In the genomic region with DNA sequence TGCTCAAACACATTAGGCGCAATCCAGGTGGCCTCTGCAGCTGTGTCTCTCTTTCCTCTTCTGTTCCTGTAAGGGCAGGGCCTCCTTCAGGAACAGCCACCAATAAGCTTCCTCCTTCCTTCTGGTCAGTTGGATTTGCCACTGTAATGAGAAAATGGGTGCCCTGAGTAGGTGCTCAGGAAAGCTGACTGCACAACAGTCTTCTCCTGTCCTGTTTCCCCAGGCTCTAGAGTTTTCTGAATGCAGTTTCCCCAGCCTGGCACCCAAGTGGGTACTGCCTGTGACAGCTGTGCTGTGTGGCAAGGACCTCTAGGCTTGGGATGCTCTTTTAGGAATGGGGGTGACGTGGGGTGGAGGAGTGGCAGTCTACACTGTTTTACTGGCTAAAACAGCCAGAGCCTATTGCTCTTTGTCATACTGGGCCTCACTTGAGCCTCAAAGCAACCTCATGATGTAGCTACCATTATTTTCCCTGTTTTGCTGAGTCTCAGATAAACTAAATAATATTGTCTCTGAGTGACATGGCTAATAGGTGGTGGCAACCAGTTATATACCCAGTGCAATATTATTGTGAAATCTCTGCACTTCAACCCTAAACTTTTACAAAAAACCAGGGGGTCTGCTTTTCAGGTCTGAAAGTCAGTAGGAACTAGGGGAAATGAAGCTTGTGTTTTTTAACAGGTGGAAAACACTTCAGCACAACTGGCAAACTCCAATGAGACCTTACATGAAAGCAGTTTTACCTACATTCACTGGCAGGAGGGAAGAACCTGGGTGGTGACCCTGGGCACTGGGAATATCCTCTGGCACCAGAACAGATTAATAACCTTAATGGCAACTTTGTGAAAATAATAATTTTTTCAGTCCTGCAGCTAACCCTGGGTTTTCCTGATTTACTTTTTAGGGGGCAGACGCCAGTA, we compare ENCODE assay signal across 9 cellular contexts. TPM values are rescaled to one million over a fixed set of nuclear protein-coding genes. Genes with fewer than 3 reads are reported as not detected.
DNase-seq lines count a peak whose midpoint lies in the region; ATAC-seq, FAIRE-seq and TF ChIP-seq lines count a peak whose summit lies in the region.
"Had no signal": no experiment of that assay in that cellular context is flagged by ENCODE, and none has a peak within 500 bp of the region (broad histone marks: within the 10 kb centered on the region; RNA-seq: fewer than 3 reads in every experiment).

No MANE protein-coding gene starts in this region.

- H3K9me3 ChIP-seq in astrocyte (ENCODE audit: insufficient read depth, low read depth, low read length), result no peaks in the 10 kb centered on the region
- H3K9me3 ChIP-seq in stomach smooth muscle (ENCODE audit: control insufficient read depth in 2 of 2, low read length in 2 of 2), result no peaks in the 10 kb centered on the region

- peaks cover 41% of the 10 kb centered on the region for H3K27me3 Mint-ChIP-seq in activated CD4-positive, alpha-beta T cell treated with anti-CD3 and anti-CD28 coated beads for 36 hours
- H3K27me3 Mint-ChIP-seq in astrocyte (ENCODE audit: low read depth, unreplicated experiment), result peaks cover 1% of the 10 kb centered on the region

- intact Hi-C loops in activated CD4-positive, alpha-beta T cell treated with anti-CD3 and anti-CD28 coated beads for 36 hours (cut with DNase I, micrococcal nuclease), result no loop called here

- no peak overlapping the region for H2AFZ ChIP-seq in astrocyte (ENCODE audit: low read depth, low read length)

- peaks cover 6% of the 10 kb centered on the region for H3K4me1 ChIP-seq in astrocyte (ENCODE audit: insufficient read depth, low read length)
- peaks cover 12% of the 10 kb centered on the region for H3K4me1 ChIP-seq in stomach smooth muscle (ENCODE audit: control insufficient read depth, insufficient read depth, low read length)

- no peaks in the 10 kb centered on the region for H3K79me2 ChIP-seq in astrocyte (ENCODE audit: insufficient read depth, low read length)

- ATAC-seq in activated CD4-positive, alpha-beta T cell treated with anti-CD3 and anti-CD28 coated beads for 36 hours, result no peak
- ATAC-seq in HG03460 (IDR thresholded peaks at IDR 0.05; ENCODE audit: unreplicated experiment) (no peak), HG03565 (IDR thresholded peaks at IDR 0.05; ENCODE audit: unreplicated experiment) (no peak)

- no peak overlapping the region for H3K27ac Mint-ChIP-seq in activated CD4-positive, alpha-beta T cell treated with anti-CD3 and anti-CD28 coated beads for 36 hours
- H3K27ac Mint-ChIP-seq in astrocyte (ENCODE audit: unreplicated experiment), result no peak overlapping the region

- H3K9ac ChIP-seq in astrocyte (ENCODE audit: low read length) (peak overlapping the region; percentile 84), stomach smooth muscle (ENCODE audit: low read length in 2 of 2) (peak overlapping the region; percentile 50 to 60)

- H3K36me3 Mint-ChIP-seq in activated CD4-positive, alpha-beta T cell treated with anti-CD3 and anti-CD28 coated beads for 36 hours (ENCODE audit: low read depth), result no peaks in the 10 kb centered on the region
- H3K36me3 Mint-ChIP-seq in astrocyte (ENCODE audit: low read depth, unreplicated experiment), result no peaks in the 10 kb centered on the region

- H3K4me3 Mint-ChIP-seq in activated CD4-positive, alpha-beta T cell treated with anti-CD3 and anti-CD28 coated beads for 36 hours, result peak overlapping the region; percentile 56
- H3K4me3 Mint-ChIP-seq in astrocyte (ENCODE audit: unreplicated experiment), result peak overlapping the region; percentile 83

- no peak for DNase-seq in activated CD4-positive, alpha-beta T cell treated with anti-CD3 and anti-CD28 coated beads for 36 hours
- DNase-seq in activated CD4-positive, alpha-beta T cell treated with anti-CD3 and anti-CD28 coated beads, Interleukin-2, amount 50 U/mL, for 48 hours, result no peak
- no peak for DNase-seq in astrocyte (ENCODE audit: low read depth)
- DNase-seq in kidney tubule cell (ENCODE audit: low spot score), result peak; percentile 65
- no peak for DNase-seq in stimulated activated naive CD4-positive, alpha-beta T cell treated with Interleukin-2 at 50 U/mL for 16 hours (lab: John Stamatoyannopoulos, UW)
- DNase-seq: stimulated activated CD4-positive, alpha-beta T cell treated with anti-CD3 and anti-CD28 coated beads, Interleukin-4, amount 100 ng/mL, for 4 hours had no signal

- peak overlapping the region; percentile 74 for H3K4me3 ChIP-seq in astrocyte (ENCODE audit: insufficient read depth, low read depth, low read length)
- H3K4me3 ChIP-seq in stomach smooth muscle (ENCODE audit: low read length in 2 of 2), result peak overlapping the region; percentile 66 to 84

- POLR2A ChIA-PET in activated CD4-positive, alpha-beta T cell treated with anti-CD3 and anti-CD28 coated beads for 36 hours (lab: Charles Lee), result interaction anchor here (1.0 kb wide), 1 partner anchor 69 kb away, joined by 4 read pairs; no protein-coding TSS in a partner anchor

- no peaks in the 10 kb centered on the region for H4K20me1 ChIP-seq in astrocyte (ENCODE audit: insufficient read depth, low read length)

- H3K27ac ChIP-seq in astrocyte (ENCODE audit: low read depth, low read length) (no peak overlapping the region), stomach smooth muscle (ENCODE audit: low read length) (no peak overlapping the region)

- no peak for FAIRE-seq in astrocyte (lab: Jason Lieb, UNC)

- peak overlapping the region; percentile 85 for H3K4me2 ChIP-seq in astrocyte (ENCODE audit: low read length)

- H3K9me3 Mint-ChIP-seq in activated CD4-positive, alpha-beta T cell treated with anti-CD3 and anti-CD28 coated beads for 36 hours (ENCODE audit: low read depth), result no peaks in the 10 kb centered on the region
- H3K9me3 Mint-ChIP-seq in astrocyte (ENCODE audit: unreplicated experiment), result no peaks in the 10 kb centered on the region

- TF ChIP-seq CTCF in astrocyte (IDR thresholded peaks at IDR 0.05; ENCODE audit: insufficient read depth, low read depth, low read length), result no peak

- H3K27me3 ChIP-seq in astrocyte (ENCODE audit: insufficient read depth, low read length), result no peaks in the 10 kb centered on the region
- H3K27me3 ChIP-seq in stomach smooth muscle (ENCODE audit: control insufficient read depth in 1 of 2, insufficient read depth in 2 of 2, low read length in 2 of 2), result no peaks in the 10 kb centered on the region

- H3K36me3 ChIP-seq in astrocyte (ENCODE audit: insufficient read depth, low read length), result no peaks in the 10 kb centered on the region
- no peaks in the 10 kb centered on the region for H3K36me3 ChIP-seq in stomach smooth muscle (ENCODE audit: control insufficient read depth in 2 of 2, insufficient read depth in 2 of 2, low read length in 2 of 2)

- H3K4me1 Mint-ChIP-seq in activated CD4-positive, alpha-beta T cell treated with anti-CD3 and anti-CD28 coated beads for 36 hours, result peaks cover 10% of the 10 kb centered on the region
- H3K4me1 Mint-ChIP-seq in astrocyte (ENCODE audit: low read depth, unreplicated experiment), result peaks cover 4% of the 10 kb centered on the region

- CTCF ChIA-PET in activated CD4-positive, alpha-beta T cell treated with anti-CD3 and anti-CD28 coated beads for 36 hours (lab: Charles Lee), result interaction anchor here (3.0 kb wide), 1 partner anchor 13 kb away, joined by 6 read pairs; no protein-coding TSS in a partner anchor

RNA-seq across cellular contexts. Expression of a gene that starts 1.1 kb away (rescaled TPM):
- not detected for total RNA-seq in activated CD4-positive, alpha-beta T cell treated with anti-CD3 and anti-CD28 coated beads for 36 hours
- 1.2 and 1.3 TPM in 2 replicates for total RNA-seq in astrocyte

RNA-seq across cellular contexts. Expression of a gene that starts 59.4 kb away (rescaled TPM):
- not detected for total RNA-seq in activated CD4-positive, alpha-beta T cell treated with anti-CD3 and anti-CD28 coated beads for 36 hours
- total RNA-seq in astrocyte, result 0.77 and 1.4 TPM in 2 replicates
